12 cellular contexts compared by ENCODE assay signal in the genomic region with DNA sequence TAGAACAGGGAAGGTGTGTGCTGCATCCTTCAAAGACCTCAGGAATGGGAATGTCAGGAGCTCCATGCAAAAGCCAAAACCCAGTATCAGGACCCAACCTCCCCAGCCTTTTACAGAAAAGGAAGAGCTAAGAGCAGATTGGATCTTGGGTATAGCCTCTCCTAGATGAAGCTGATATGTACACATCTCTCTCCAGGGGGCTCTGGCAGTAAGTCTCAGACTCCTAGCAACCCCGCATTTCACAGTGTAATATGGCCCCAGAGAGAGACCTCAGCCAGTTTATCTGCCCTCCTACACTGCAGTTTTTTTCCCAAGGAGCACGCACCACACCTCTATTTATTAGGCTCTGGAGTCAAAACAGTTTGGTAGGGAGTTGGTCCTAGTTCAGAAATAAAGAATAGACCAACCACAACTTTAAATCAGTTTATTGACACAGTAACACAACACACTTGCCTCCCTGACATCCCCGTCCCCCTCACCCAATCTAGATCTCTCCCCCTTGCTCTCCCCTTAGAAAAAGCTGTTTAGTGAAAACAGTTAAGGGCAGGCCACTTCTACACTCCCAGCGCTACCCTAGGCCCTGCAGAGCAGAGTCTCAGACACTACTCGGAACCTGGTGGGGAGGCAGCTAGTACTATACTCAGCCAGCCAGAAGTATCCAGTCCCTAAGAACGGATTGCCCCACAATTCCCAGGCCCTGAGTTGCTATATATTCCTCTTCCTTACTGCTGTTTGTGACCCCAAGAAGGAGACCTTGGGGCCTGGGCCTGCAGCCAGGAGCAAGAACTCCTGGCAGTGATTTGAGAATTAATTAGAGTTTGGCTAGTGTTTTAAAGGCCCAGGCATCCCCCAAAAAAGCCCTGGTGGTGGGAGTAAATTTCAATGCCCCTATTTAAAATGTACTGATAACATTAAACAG.
A peak's percentile ranks its signal among the peaks of the same experiment; 100 is the strongest.
DNase-seq lines count a peak whose midpoint lies in the region; ATAC-seq and TF ChIP-seq lines count a peak whose summit lies in the region.
"Had no signal": no experiment of that assay in that cellular context is flagged by ENCODE, and none has a peak within 500 bp of the region (broad histone marks: within the 10 kb centered on the region; RNA-seq: fewer than 3 reads in every experiment).

No MANE protein-coding gene starts in this region.

- DNase-seq in activated T-cell treated with anti-CD3 and anti-CD28 coated beads, Interleukin-2, amount 50 U/mL, for 72 hours: no peak
- no peak for DNase-seq in activated T-cell treated with anti-CD3 and anti-CD28 coated beads, Interleukin-2, amount 50 U/mL, for 4 hours
- no peak for DNase-seq in mesothelial cell of epicardium (ENCODE audit: low spot score in 2 of 2, unreplicated experiment in 2 of 2)
- DNase-seq in substantia nigra (lab: John Stamatoyannopoulos, UW): peak in 1 of 49 donors; percentile 9
- no peak for DNase-seq in cortex of kidney (lab: John Stamatoyannopoulos, UW)
- no peak for DNase-seq in CD1c-positive myeloid dendritic cell (ENCODE audit: extremely low spot score)
- DNase-seq in cerebellum (ENCODE audit: low spot score): no peak
- DNase-seq: activated CD4-positive, alpha-beta T cell treated with anti-CD3 and anti-CD28 coated beads for 48 hours; activated naive CD4-positive, alpha-beta T cell treated with anti-CD3 and anti-CD28 coated beads, Interleukin-2, amount 50 U/mL, for 16 hours; GF-D8 had no signal

- peak overlapping the region; percentile 63 for H3K27ac ChIP-seq in substantia nigra (ENCODE audit: low read depth, low read length, poor library complexity, severe bottlenecking)
- H3K27ac ChIP-seq: SJSA1 had no signal

- H3K4me1 Mint-ChIP-seq in activated T-cell treated with anti-CD3 and anti-CD28 coated beads, Interleukin-2, amount 50 U/mL, for 72 hours (ENCODE audit: low read depth): peaks cover 12% of the 10 kb centered on the region
- H3K4me1 Mint-ChIP-seq in activated T-cell treated with anti-CD3 and anti-CD28 coated beads, Interleukin-2, amount 50 U/mL, for 4 hours (ENCODE audit: low read depth): no peaks in the 10 kb centered on the region
- H3K4me1 Mint-ChIP-seq in brain (peaks cover 50% of the 10 kb centered on the region), mesothelial cell of epicardium (peaks cover 13% of the 10 kb centered on the region)

- peak overlapping the region; percentile 67 for H3K27ac Mint-ChIP-seq in activated T-cell treated with anti-CD3 and anti-CD28 coated beads, Interleukin-2, amount 50 U/mL, for 72 hours
- peak overlapping the region; percentile 32 to 93 (median 70) for H3K27ac Mint-ChIP-seq in brain
- peak overlapping the region; percentile 62 for H3K27ac Mint-ChIP-seq in mesothelial cell of epicardium

- no peaks in the 10 kb centered on the region for H3K9me3 Mint-ChIP-seq in activated T-cell treated with anti-CD3 and anti-CD28 coated beads, Interleukin-2, amount 50 U/mL, for 72 hours
- H3K9me3 Mint-ChIP-seq in activated T-cell treated with anti-CD3 and anti-CD28 coated beads, Interleukin-2, amount 50 U/mL, for 4 hours: no peaks in the 10 kb centered on the region
- no peaks in the 10 kb centered on the region for H3K9me3 Mint-ChIP-seq in brain
- no peaks in the 10 kb centered on the region for H3K9me3 Mint-ChIP-seq in mesothelial cell of epicardium

- H3K27me3 Mint-ChIP-seq in activated T-cell treated with anti-CD3 and anti-CD28 coated beads, Interleukin-2, amount 50 U/mL, for 72 hours (ENCODE audit: low read depth): no peaks in the 10 kb centered on the region
- no peaks in the 10 kb centered on the region for H3K27me3 Mint-ChIP-seq in activated T-cell treated with anti-CD3 and anti-CD28 coated beads, Interleukin-2, amount 50 U/mL, for 4 hours (ENCODE audit: low read depth)
- H3K27me3 Mint-ChIP-seq in brain (peaks cover 2% of the 10 kb centered on the region), mesothelial cell of epicardium (ENCODE audit: low read depth) (no peaks in the 10 kb centered on the region)

- peaks cover 0 to 9% of the 10 kb centered on the region in 2 donors for H3K36me3 Mint-ChIP-seq in activated T-cell treated with anti-CD3 and anti-CD28 coated beads, Interleukin-2, amount 50 U/mL, for 72 hours (ENCODE audit: insufficient read depth in 2 of 2)
- peaks cover 18% of the 10 kb centered on the region for H3K36me3 Mint-ChIP-seq in activated T-cell treated with anti-CD3 and anti-CD28 coated beads, Interleukin-2, amount 50 U/mL, for 4 hours (ENCODE audit: insufficient read depth)
- H3K36me3 Mint-ChIP-seq in brain (peaks cover 57% of the 10 kb centered on the region), mesothelial cell of epicardium (peaks cover 26% of the 10 kb centered on the region)

- ATAC-seq in activated T-cell treated with anti-CD3 and anti-CD28 coated beads, Interleukin-2, amount 50 U/mL, for 72 hours (replicated peaks in 1 of 2): no peak
- ATAC-seq in activated T-cell treated with anti-CD3 and anti-CD28 coated beads, Interleukin-2, amount 50 U/mL, for 4 hours: no peak

- H3K4me3 Mint-ChIP-seq in activated T-cell treated with anti-CD3 and anti-CD28 coated beads, Interleukin-2, amount 50 U/mL, for 72 hours: no peak overlapping the region
- H3K4me3 Mint-ChIP-seq in activated T-cell treated with anti-CD3 and anti-CD28 coated beads, Interleukin-2, amount 50 U/mL, for 4 hours: no peak overlapping the region
- peak overlapping the region in 1 of 5 experiments; percentile 21 for H3K4me3 Mint-ChIP-seq in brain
- no peak overlapping the region for H3K4me3 Mint-ChIP-seq in mesothelial cell of epicardium

- TF ChIP-seq CTCF in brain (conservative IDR thresholded peaks at IDR 0.05): no peak
- no peak for TF ChIP-seq CTCF in mesothelial cell of epicardium (IDR thresholded peaks at IDR 0.05; ENCODE audit: unreplicated experiment)
